6 cellular contexts compared by ENCODE assay signal in genomic region chr11:124762624-124763155, GRCh38. TPM values are rescaled to one million over a fixed set of nuclear protein-coding genes. Genes with fewer than 3 reads are reported as not detected.
DNase-seq lines count a peak whose midpoint lies in the region; TF ChIP-seq lines count a peak whose summit lies in the region.

No MANE protein-coding gene starts in this region.

- no peak for TF ChIP-seq EP300 in suprapubic skin (IDR thresholded peaks at IDR 0.05)

- intact Hi-C loops in activated CD4-positive, alpha-beta T cell treated with anti-CD3 and anti-CD28 coated beads, Interleukin-2, amount 10 ng/mL, durations not matched to agents 24 days and 14 days (cut with micrococcal nuclease) = loop anchor here (1.0 kb wide), 6 partner anchors 16 to 93 kb away; partner anchors contain the start of genes SIAE and SPA17

- WGBS in suprapubic skin = 1% methylated on average over 25 of the region's 45 CpGs

- TF ChIP-seq CTCF in fibroblast of villous mesenchyme (IDR thresholded peaks at IDR 0.05; ENCODE audit: insufficient read depth, low read depth, low read length) (no peak), suprapubic skin (IDR thresholded peaks at IDR 0.05) (no peak)

- H3K36me3 ChIP-seq in suprapubic skin = peaks cover 8% of the 10 kb centered on the region

- TF ChIP-seq POLR2A in suprapubic skin (IDR thresholded peaks at IDR 0.05) = no peak

- H3K27ac Mint-ChIP-seq in activated CD4-positive, alpha-beta T cell treated with anti-CD3 and anti-CD28 coated beads, Interleukin-2, amount 10 ng/mL, durations not matched to agents 24 days and 14 days = no peak overlapping the region

- no peak overlapping the region for H3K27ac ChIP-seq in suprapubic skin

- H3K4me3 Mint-ChIP-seq in activated CD4-positive, alpha-beta T cell treated with anti-CD3 and anti-CD28 coated beads, Interleukin-2, amount 10 ng/mL, durations not matched to agents 24 days and 14 days = peak overlapping the region; percentile 84

- peaks cover 53% of the 10 kb centered on the region for H3K27me3 ChIP-seq in suprapubic skin

- H3K36me3 Mint-ChIP-seq in activated CD4-positive, alpha-beta T cell treated with anti-CD3 and anti-CD28 coated beads, Interleukin-2, amount 10 ng/mL, durations not matched to agents 24 days and 14 days (ENCODE audit: low read depth) = peaks cover 8% of the 10 kb centered on the region

- H3K9me3 ChIP-seq in suprapubic skin = no peaks in the 10 kb centered on the region

- no peaks in the 10 kb centered on the region for H3K9me3 Mint-ChIP-seq in activated CD4-positive, alpha-beta T cell treated with anti-CD3 and anti-CD28 coated beads, Interleukin-2, amount 10 ng/mL, durations not matched to agents 24 days and 14 days

- H3K4me1 ChIP-seq in suprapubic skin = peaks cover 41% of the 10 kb centered on the region

- H3K4me3 ChIP-seq in fibroblast of villous mesenchyme (ENCODE audit: low read depth, low read length) = peak overlapping the region; percentile 68
- H3K4me3 ChIP-seq in suprapubic skin = peak overlapping the region; percentile 51

- H3K27me3 Mint-ChIP-seq in activated CD4-positive, alpha-beta T cell treated with anti-CD3 and anti-CD28 coated beads, Interleukin-2, amount 10 ng/mL, durations not matched to agents 24 days and 14 days = peaks cover 33% of the 10 kb centered on the region

- DNase-seq in activated CD4-positive, alpha-beta T cell treated with anti-CD3 and anti-CD28 coated beads, Interleukin-2, amount 10 ng/mL, durations not matched to agents 24 days and 14 days = no peak
- no peak for DNase-seq in activated CD4-positive, alpha-beta T cell treated with anti-CD3 and anti-CD28 coated beads for 1 hour
- peak; percentile 55 for DNase-seq in NCI-H69 (lab: John Stamatoyannopoulos, UW)
- DNase-seq in fibroblast of villous mesenchyme (ENCODE audit: low read depth) = no peak
- DNase-seq in suprapubic skin (ENCODE audit: low spot score in 2 of 2) = no peak
- DNase-seq in NCI-H1694 (lab: John Stamatoyannopoulos, UW) = no peak

- peaks cover 12% of the 10 kb centered on the region for H3K4me1 Mint-ChIP-seq in activated CD4-positive, alpha-beta T cell treated with anti-CD3 and anti-CD28 coated beads, Interleukin-2, amount 10 ng/mL, durations not matched to agents 24 days and 14 days

RNA-seq across cellular contexts. Expression of gene ESAM, which starts 0.6 kb away (rescaled TPM):
- total RNA-seq in activated CD4-positive, alpha-beta T cell treated with anti-CD3 and anti-CD28 coated beads, Interleukin-2, amount 10 ng/mL, durations not matched to agents 24 days and 14 days = 0.24 TPM in 1 of 2 replicates, not detected in the other
- total RNA-seq in fibroblast of villous mesenchyme (0.43 and 0.97 TPM in 2 replicates), suprapubic skin (10 to 100 TPM; 11.0 to 26.5 (median 15.6) TPM)

RNA-seq across cellular contexts. Expression of gene VSIG2, which starts 10.6 kb away (rescaled TPM):
- 0.23 TPM in 1 of 2 replicates, not detected in the other for total RNA-seq in activated CD4-positive, alpha-beta T cell treated with anti-CD3 and anti-CD28 coated beads, Interleukin-2, amount 10 ng/mL, durations not matched to agents 24 days and 14 days
- total RNA-seq in fibroblast of villous mesenchyme = under 0.01 TPM in 1 of 2 replicates, not detected in the other
- total RNA-seq in suprapubic skin = 1 to 10 TPM in 3 of 4 donors, under 1 TPM in 1; 0.60 to 3.3 (median 1.7) TPM

RNA-seq across cellular contexts. Expression of gene NRGN, which starts 22.9 kb away (rescaled TPM):
- total RNA-seq in activated CD4-positive, alpha-beta T cell treated with anti-CD3 and anti-CD28 coated beads, Interleukin-2, amount 10 ng/mL, durations not matched to agents 24 days and 14 days = 4.4 and 5.4 TPM in 2 replicates
- total RNA-seq in fibroblast of villous mesenchyme (0.43 and 1.6 TPM in 2 replicates), suprapubic skin (1 to 10 TPM in 1 of 4 donors, under 1 TPM in 1, not detected in 2; 0.65 to 1.3 TPM)

RNA-seq across cellular contexts. Expression of gene MSANTD2, which starts 37.5 kb away (rescaled TPM):
- 10.6 TPM in 2 replicates for total RNA-seq in activated CD4-positive, alpha-beta T cell treated with anti-CD3 and anti-CD28 coated beads, Interleukin-2, amount 10 ng/mL, durations not matched to agents 24 days and 14 days
- total RNA-seq in fibroblast of villous mesenchyme (11.2 and 13.5 TPM in 2 replicates), suprapubic skin (10 to 100 TPM in 2 of 4 donors, 1 to 10 TPM in 2; 5.5 to 42.5 (median 11.7) TPM)
